Comparison of ENCODE assay signal across 7 cellular contexts in genomic region chr1:52141513-52142219, GRCh38. TPM values are rescaled to one million over a fixed set of nuclear protein-coding genes. Genes with fewer than 3 reads are reported as not detected.
A peak's percentile ranks its signal among the peaks of the same experiment; 100 is the strongest.
DNase-seq lines count a peak whose midpoint lies in the region; ATAC-seq and TF ChIP-seq lines count a peak whose summit lies in the region.

Gene ZFYVE9, plus strand, starts transcription at chr1:52142089. Its CDS starts 91,118 bp downstream, at chr1:52233207.

- peak; percentile 95 for TF ChIP-seq CTCF in GM13977 (IDR thresholded peaks at IDR 0.05; ENCODE audit: extremely low read depth, insufficient read depth, missing control alignments)
- TF ChIP-seq CTCF in activated B cell treated with CpG ODN at 0.5 μM for 24 hours (IDR thresholded peaks at IDR 0.05), result no peak

- H3K4me1 Mint-ChIP-seq in activated B cell treated with CpG ODN at 0.5 μM for 24 hours, result peaks cover 28% of the 10 kb centered on the region

- H3K4me3 Mint-ChIP-seq in activated B cell treated with CpG ODN at 0.5 μM for 24 hours, result peak within 1 kb of the TSS; percentile 81

- peak within 1 kb of the TSS; percentile 9 for H3K27ac Mint-ChIP-seq in activated B cell treated with CpG ODN at 0.5 μM for 24 hours

- no peaks in the 10 kb centered on the region for H3K36me3 Mint-ChIP-seq in activated B cell treated with CpG ODN at 0.5 μM for 24 hours (ENCODE audit: low read depth)

- CTCF ChIA-PET in activated B cell treated with CpG ODN at 0.5 μM for 24 hours (lab: Charles Lee), result interaction anchor here (1.4 kb wide), 1 partner anchor 152 kb away, joined by 3 read pairs; no protein-coding TSS in a partner anchor

- peaks cover 18% of the 10 kb centered on the region for H3K27me3 Mint-ChIP-seq in activated B cell treated with CpG ODN at 0.5 μM for 24 hours

- POLR2A ChIA-PET in activated B cell treated with CpG ODN at 0.5 μM for 24 hours (lab: Charles Lee), result no interaction called here

- in situ Hi-C loops in GM13977 (cut with MboI; ENCODE audit: low pct_unique_long_range_greater_than_20kb, low sequenced_read_pairs, unreplicated experiment), result loop anchor here (25.0 kb wide), 2 partner anchors 146 to 546 kb away; partner anchors contain the start of gene COA7

- H3K9me3 Mint-ChIP-seq in activated B cell treated with CpG ODN at 0.5 μM for 24 hours, result no peaks in the 10 kb centered on the region

- intact Hi-C loops in activated B cell treated with CpG ODN at 0.5 μM for 24 hours (cut with micrococcal nuclease), result loop anchor here (1.0 to 10.0 kb wide), 8 partner anchors 85 to 585 kb away; partner anchors contain the start of genes BTF3L4, CC2D1B, ORC1 and PRPF38A

- ATAC-seq in HG02870 (IDR thresholded peaks at IDR 0.05; ENCODE audit: unreplicated experiment), result peak; percentile 51
- peak; percentile 84 for ATAC-seq in activated B cell treated with CpG ODN at 0.5 μM for 24 hours (ENCODE audit: low read depth)

- peak; percentile 88 for DNase-seq in GM13977 (ENCODE audit: low spot score)
- DNase-seq in NCI-H2107 (lab: John Stamatoyannopoulos, UW), result peak; percentile 88
- DNase-seq in activated B cell treated with CpG ODN at 0.5 μM for 24 hours, result peak; percentile 77
- peak; percentile 65 for DNase-seq in central memory CD4-positive, alpha-beta T cell
- DNase-seq in iris pigment epithelial cell (ENCODE audit: low read depth), result peak; percentile 75
- DNase-seq in stimulated activated CD4-positive, alpha-beta T cell treated with anti-CD3 and anti-CD28 coated beads, Interleukin-12 subunit alpha, Interleukin-12 subunit beta, amount 100 ng/mL, for 4 hours, result peak; percentile 68

RNA-seq across cellular contexts. Expression of gene ZFYVE9, which starts in this region (rescaled TPM):
- 3.2 and 3.3 TPM in 2 replicates for total RNA-seq in activated B cell treated with CpG ODN at 0.5 μM for 24 hours

Comparison
In these comparisons a context has a peak if more than half of its experiments do, and no peak if none do; other contexts are left out.
1. Peak in every context shown above with its lines: DNase-seq and ATAC-seq.